ENCODE assay signal across 1 cellular context in the genomic region with DNA sequence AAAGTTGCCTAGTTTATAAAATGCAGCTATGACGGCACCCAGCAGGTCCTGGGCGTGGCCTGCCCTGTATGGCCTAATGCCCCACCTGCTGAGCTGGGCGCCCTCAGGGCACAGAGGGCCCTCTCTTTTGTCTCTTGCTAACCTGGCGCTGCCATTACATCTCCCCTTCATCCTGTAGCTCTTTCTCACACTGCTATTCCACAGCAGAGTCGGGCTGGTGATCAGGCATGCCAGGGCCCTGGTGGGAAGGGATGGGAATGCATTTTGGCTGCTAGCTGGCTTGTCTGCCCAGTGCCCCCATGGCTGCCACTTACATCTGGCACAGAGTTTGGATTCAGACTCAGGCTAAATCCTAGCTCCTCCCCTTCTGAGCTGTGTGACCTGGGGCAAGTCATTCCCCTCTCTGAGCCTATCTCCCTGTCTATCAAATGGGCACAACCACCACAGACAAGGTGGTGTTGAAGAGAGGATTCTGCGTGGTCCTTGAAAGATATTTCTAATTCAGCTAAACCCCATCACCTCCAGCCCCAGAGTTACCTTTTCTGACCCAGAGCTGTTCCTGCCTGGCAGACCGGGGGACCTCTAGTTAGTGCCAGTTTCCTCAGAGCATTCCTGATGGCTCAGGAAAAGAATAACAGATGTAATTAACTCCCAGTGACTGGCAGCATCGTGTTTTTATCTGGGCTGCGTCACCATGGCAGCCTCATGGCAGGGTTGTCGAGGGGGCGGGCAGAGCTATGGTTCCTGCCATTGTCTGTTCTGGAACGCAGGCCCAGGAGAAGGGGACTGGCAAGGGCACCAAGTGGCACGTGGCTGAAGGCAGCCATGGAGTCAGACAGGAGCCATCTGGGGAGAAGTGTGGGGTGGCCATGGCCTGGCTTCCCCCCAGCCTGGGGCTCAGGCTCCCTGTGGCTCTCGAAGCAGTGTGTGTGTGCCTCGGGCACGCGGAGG.
TF ChIP-seq lines count a peak whose summit lies in the region.

No MANE protein-coding gene starts in this region.

TF ChIP-seq in SK-N-SH treated with all-trans-retinoic acid at 6 μM for 48 hours, 23 proteins besides CTCF, POLR2A, EP300 and RAD21 (continued from another document):
- TF ChIP-seq, protein P1, sequence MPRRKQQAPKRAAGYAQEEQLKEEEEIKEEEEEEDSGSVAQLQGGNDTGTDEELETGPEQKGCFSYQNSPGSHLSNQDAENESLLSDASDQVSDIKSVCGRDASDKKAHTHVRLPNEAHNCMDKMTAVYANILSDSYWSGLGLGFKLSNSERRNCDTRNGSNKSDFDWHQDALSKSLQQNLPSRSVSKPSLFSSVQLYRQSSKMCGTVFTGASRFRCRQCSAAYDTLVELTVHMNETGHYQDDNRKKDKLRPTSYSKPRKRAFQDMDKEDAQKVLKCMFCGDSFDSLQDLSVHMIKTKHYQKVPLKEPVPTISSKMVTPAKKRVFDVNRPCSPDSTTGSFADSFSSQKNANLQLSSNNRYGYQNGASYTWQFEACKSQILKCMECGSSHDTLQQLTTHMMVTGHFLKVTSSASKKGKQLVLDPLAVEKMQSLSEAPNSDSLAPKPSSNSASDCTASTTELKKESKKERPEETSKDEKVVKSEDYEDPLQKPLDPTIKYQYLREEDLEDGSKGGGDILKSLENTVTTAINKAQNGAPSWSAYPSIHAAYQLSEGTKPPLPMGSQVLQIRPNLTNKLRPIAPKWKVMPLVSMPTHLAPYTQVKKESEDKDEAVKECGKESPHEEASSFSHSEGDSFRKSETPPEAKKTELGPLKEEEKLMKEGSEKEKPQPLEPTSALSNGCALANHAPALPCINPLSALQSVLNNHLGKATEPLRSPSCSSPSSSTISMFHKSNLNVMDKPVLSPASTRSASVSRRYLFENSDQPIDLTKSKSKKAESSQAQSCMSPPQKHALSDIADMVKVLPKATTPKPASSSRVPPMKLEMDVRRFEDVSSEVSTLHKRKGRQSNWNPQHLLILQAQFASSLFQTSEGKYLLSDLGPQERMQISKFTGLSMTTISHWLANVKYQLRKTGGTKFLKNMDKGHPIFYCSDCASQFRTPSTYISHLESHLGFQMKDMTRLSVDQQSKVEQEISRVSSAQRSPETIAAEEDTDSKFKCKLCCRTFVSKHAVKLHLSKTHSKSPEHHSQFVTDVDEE (CRISPR knock-in tag; IDR thresholded peaks at IDR 0.05), result peak; percentile 30; the same call in 1 of the 2 replicates
- TF ChIP-seq ZC3H10 (CRISPR knock-in tag; IDR thresholded peaks at IDR 0.05) (no peak), RARB (CRISPR knock-in tag; IDR thresholded peaks at IDR 0.05) (no peak)
- TF ChIP-seq, protein P2, sequence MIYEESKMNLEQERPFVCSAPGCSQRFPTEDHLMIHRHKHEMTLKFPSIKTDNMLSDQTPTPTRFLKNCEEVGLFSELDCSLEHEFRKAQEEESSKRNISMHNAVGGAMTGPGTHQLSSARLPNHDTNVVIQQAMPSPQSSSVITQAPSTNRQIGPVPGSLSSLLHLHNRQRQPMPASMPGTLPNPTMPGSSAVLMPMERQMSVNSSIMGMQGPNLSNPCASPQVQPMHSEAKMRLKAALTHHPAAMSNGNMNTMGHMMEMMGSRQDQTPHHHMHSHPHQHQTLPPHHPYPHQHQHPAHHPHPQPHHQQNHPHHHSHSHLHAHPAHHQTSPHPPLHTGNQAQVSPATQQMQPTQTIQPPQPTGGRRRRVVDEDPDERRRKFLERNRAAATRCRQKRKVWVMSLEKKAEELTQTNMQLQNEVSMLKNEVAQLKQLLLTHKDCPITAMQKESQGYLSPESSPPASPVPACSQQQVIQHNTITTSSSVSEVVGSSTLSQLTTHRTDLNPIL (CRISPR knock-in tag; IDR thresholded peaks at IDR 0.05; ENCODE audit: low read depth), result no peak
